Comparison of ENCODE assay signal across 1 cellular context in the genomic region with DNA sequence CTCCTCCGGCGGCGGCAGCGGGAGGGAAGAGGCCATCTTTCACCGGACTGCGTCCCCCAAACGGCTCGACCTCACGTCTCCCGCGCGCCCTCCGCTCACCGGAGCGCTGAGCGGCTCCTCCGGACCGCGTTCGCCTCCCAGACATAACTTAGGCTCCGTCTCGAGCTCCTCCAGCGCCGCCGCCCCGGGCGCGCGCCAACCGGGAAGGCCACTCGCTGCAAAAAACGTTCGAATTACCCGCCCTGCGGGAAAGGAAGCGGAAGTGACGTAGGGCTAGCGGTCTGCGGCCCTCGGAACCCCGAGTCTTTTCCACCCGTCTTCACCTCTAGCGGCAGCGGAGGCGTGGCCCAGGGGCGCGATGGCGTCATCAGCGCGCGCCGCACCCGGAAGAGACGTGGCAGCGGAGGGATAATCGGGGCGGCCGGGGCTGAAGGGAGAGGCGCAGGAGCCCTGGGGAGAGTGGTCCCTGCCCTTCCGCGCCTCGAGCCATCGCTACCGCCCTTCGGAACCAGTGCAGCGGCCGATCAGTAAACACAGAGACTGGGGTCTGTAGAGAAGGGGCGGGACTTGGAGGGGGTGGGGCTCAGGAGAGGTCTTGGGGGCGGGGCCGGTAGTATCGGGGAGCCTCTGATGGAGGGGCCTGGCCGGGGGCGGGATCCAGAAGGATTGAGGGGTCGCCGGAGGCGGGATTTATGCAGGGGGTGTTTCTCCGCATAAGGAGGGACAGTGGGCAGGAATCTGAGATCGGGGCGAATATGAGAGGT.
TF ChIP-seq lines count a peak whose summit lies in the region.

TSS of gene CDCA5 (minus strand) at position 207 of the 764 bp plus-strand sequence. CDS start at position 145, 62 bp downstream.
TSS of gene ZFPL1 (plus strand) at position 389 of the 764 bp plus-strand sequence. CDS start 477 bp downstream, outside the sequence.

TF ChIP-seq in GM23338, 12 proteins besides CTCF, POLR2A, EP300 and RAD21 (continued from another document):
- TF ChIP-seq, protein P1, sequence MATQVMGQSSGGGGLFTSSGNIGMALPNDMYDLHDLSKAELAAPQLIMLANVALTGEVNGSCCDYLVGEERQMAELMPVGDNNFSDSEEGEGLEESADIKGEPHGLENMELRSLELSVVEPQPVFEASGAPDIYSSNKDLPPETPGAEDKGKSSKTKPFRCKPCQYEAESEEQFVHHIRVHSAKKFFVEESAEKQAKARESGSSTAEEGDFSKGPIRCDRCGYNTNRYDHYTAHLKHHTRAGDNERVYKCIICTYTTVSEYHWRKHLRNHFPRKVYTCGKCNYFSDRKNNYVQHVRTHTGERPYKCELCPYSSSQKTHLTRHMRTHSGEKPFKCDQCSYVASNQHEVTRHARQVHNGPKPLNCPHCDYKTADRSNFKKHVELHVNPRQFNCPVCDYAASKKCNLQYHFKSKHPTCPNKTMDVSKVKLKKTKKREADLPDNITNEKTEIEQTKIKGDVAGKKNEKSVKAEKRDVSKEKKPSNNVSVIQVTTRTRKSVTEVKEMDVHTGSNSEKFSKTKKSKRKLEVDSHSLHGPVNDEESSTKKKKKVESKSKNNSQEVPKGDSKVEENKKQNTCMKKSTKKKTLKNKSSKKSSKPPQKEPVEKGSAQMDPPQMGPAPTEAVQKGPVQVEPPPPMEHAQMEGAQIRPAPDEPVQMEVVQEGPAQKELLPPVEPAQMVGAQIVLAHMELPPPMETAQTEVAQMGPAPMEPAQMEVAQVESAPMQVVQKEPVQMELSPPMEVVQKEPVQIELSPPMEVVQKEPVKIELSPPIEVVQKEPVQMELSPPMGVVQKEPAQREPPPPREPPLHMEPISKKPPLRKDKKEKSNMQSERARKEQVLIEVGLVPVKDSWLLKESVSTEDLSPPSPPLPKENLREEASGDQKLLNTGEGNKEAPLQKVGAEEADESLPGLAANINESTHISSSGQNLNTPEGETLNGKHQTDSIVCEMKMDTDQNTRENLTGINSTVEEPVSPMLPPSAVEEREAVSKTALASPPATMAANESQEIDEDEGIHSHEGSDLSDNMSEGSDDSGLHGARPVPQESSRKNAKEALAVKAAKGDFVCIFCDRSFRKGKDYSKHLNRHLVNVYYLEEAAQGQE (IDR thresholded peaks at IDR 0.05; ENCODE audit: unreplicated experiment) = no peak
- no peak for TF ChIP-seq EZH2 (IDR thresholded peaks at IDR 0.05; ENCODE audit: low read depth, unreplicated experiment)
- no peak for TF ChIP-seq JUNB (IDR thresholded peaks at IDR 0.05; ENCODE audit: unreplicated experiment)
- TF ChIP-seq ETS1 (IDR thresholded peaks at IDR 0.05) = peak; percentile 55
- peak; percentile 86 for TF ChIP-seq POLR2AphosphoS5 (IDR thresholded peaks at IDR 0.05; ENCODE audit: low read depth)
- peak; percentile 99 for TF ChIP-seq CREB1 (CRISPR knock-in tag; IDR thresholded peaks at IDR 0.05; ENCODE audit: low read depth)
- TF ChIP-seq ZNF114 (CRISPR knock-in tag; IDR thresholded peaks at IDR 0.05) = no peak
- TF ChIP-seq NANOG (IDR thresholded peaks at IDR 0.05; ENCODE audit: borderline replicate concordance) = no peak
- TF ChIP-seq, protein P2, sequence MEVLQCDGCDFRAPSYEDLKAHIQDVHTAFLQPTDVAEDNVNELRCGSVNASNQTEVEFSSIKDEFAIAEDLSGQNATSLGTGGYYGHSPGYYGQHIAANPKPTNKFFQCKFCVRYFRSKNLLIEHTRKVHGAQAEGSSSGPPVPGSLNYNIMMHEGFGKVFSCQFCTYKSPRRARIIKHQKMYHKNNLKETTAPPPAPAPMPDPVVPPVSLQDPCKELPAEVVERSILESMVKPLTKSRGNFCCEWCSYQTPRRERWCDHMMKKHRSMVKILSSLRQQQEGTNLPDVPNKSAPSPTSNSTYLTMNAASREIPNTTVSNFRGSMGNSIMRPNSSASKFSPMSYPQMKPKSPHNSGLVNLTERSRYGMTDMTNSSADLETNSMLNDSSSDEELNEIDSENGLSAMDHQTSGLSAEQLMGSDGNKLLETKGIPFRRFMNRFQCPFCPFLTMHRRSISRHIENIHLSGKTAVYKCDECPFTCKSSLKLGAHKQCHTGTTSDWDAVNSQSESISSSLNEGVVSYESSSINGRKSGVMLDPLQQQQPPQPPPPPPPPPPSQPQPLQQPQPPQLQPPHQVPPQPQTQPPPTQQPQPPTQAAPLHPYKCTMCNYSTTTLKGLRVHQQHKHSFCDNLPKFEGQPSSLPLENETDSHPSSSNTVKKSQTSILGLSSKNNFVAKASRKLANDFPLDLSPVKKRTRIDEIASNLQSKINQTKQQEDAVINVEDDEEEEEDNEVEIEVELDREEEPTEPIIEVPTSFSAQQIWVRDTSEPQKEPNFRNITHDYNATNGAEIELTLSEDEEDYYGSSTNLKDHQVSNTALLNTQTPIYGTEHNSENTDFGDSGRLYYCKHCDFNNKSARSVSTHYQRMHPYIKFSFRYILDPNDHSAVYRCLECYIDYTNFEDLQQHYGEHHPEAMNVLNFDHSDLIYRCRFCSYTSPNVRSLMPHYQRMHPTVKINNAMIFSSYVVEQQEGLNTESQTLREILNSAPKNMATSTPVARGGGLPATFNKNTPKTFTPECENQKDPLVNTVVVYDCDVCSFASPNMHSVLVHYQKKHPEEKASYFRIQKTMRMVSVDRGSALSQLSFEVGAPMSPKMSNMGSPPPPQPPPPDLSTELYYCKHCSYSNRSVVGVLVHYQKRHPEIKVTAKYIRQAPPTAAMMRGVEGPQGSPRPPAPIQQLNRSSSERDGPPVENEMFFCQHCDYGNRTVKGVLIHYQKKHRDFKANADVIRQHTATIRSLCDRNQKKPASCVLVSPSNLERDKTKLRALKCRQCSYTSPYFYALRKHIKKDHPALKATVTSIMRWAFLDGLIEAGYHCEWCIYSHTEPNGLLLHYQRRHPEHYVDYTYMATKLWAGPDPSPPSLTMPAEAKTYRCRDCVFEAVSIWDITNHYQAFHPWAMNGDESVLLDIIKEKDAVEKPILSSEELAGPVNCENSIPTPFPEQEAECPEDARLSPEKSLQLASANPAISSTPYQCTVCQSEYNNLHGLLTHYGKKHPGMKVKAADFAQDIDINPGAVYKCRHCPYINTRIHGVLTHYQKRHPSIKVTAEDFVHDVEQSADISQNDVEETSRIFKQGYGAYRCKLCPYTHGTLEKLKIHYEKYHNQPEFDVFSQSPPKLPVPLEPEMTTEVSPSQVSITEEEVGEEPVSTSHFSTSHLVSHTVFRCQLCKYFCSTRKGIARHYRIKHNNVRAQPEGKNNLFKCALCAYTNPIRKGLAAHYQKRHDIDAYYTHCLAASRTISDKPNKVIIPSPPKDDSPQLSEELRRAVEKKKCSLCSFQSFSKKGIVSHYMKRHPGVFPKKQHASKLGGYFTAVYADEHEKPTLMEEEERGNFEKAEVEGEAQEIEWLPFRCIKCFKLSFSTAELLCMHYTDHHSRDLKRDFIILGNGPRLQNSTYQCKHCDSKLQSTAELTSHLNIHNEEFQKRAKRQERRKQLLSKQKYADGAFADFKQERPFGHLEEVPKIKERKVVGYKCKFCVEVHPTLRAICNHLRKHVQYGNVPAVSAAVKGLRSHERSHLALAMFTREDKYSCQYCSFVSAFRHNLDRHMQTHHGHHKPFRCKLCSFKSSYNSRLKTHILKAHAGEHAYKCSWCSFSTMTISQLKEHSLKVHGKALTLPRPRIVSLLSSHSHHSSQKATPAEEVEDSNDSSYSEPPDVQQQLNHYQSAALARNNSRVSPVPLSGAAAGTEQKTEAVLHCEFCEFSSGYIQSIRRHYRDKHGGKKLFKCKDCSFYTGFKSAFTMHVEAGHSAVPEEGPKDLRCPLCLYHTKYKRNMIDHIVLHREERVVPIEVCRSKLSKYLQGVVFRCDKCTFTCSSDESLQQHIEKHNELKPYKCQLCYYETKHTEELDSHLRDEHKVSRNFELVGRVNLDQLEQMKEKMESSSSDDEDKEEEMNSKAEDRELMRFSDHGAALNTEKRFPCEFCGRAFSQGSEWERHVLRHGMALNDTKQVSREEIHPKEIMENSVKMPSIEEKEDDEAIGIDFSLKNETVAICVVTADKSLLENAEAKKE (CRISPR knock-in tag; IDR thresholded peaks at IDR 0.05) = no peak
- no peak for TF ChIP-seq STAT1 (IDR thresholded peaks at IDR 0.05; ENCODE audit: unreplicated experiment)
